In the genomic region with DNA sequence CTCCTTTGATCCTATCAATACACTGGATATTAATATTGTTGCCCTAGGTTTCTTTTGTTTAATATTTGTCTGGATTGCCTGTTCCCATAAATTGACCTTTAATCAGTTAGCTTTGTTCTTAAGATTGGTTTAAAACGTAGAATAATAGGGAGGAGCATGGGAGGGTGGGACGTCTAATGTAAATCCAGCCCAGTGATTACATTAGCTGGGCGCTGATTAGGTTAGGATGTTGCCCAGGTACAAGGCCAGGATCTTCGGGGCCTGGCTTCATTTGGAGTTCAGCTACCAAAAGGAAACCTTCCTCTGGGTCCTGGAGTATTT, we compare ENCODE assay signal across 8 cellular contexts. TPM values are rescaled to one million over a fixed set of nuclear protein-coding genes. Genes with fewer than 3 reads are reported as not detected.
DNase-seq lines count a peak whose midpoint lies in the region; ATAC-seq, FAIRE-seq and TF ChIP-seq lines count a peak whose summit lies in the region.

A gene with protein sequence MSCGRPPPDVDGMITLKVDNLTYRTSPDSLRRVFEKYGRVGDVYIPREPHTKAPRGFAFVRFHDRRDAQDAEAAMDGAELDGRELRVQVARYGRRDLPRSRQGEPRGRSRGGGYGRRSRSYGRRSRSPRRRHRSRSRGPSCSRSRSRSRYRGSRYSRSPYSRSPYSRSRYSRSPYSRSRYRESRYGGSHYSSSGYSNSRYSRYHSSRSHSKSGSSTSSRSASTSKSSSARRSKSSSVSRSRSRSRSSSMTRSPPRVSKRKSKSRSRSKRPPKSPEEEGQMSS (plus strand): TSS at position 199 of the 321 bp plus-strand sequence. CDS start 308 bp downstream, outside the sequence.

- peak within 1 kb of the TSS; percentile 98 for H3K27ac Mint-ChIP-seq in T-helper 1 cell treated with Interleukin-12 subunit alpha and Interleukin-12 subunit beta and Interleukin-4 antibody, amounts not matched to agents 30 μg/mL and 1 μg/mL, for 36 hours

- H3K4me3 ChIP-seq in BJ (ENCODE audit: low read depth, low read length) = peak within 1 kb of the TSS; percentile 62
- H3K4me3 ChIP-seq in foreskin fibroblast (ENCODE audit: low read depth in 1 of 2, low read length in 2 of 2) = peak within 1 kb of the TSS; percentile 76 to 84
- H3K4me3 ChIP-seq in ovary = peak within 1 kb of the TSS; percentile 71

- H3K27me3 Mint-ChIP-seq in T-helper 1 cell treated with Interleukin-12 subunit alpha and Interleukin-12 subunit beta and Interleukin-4 antibody, amounts not matched to agents 30 μg/mL and 1 μg/mL, for 36 hours (ENCODE audit: low read depth) = peaks cover 30% of the 10 kb centered on the region

- CTCF ChIA-PET in BJ (lab: Yijun Ruan, JAX) = interaction anchor here (0.7 to 11.1 kb wide), 14 partner anchors 8 to 1361 kb away, joined by 3 to 128 read pairs (median 4); a partner anchor contains a TSS

- TF ChIP-seq POLR2A in ovary (IDR thresholded peaks at IDR 0.05) (no peak), H54 (IDR thresholded peaks at IDR 0.05; ENCODE audit: low read depth, low read length) (no peak)

- H3K27me3 ChIP-seq in BJ (ENCODE audit: control insufficient read depth, insufficient read depth, low read length) (no peaks in the 10 kb centered on the region), ovary (no peaks in the 10 kb centered on the region)

- POLR2A ChIA-PET in BJ (lab: Charles Lee) = interaction anchor here (0.6 kb wide), 1 partner anchor 178 kb away, joined by 6 read pairs; no protein-coding TSS in a partner anchor

- H3K27ac ChIP-seq in ovary = peak within 1 kb of the TSS; percentile 98 to 99

- no peaks in the 10 kb centered on the region for H3K9me3 Mint-ChIP-seq in T-helper 1 cell treated with Interleukin-12 subunit alpha and Interleukin-12 subunit beta and Interleukin-4 antibody, amounts not matched to agents 30 μg/mL and 1 μg/mL, for 36 hours

- TF ChIP-seq EP300 in ovary (IDR thresholded peaks at IDR 0.05) = no peak

- H3K4me3 Mint-ChIP-seq in T-helper 1 cell treated with Interleukin-12 subunit alpha and Interleukin-12 subunit beta and Interleukin-4 antibody, amounts not matched to agents 30 μg/mL and 1 μg/mL, for 36 hours = peak within 1 kb of the TSS; percentile 98

- ATAC-seq in GM19328 (IDR thresholded peaks at IDR 0.05; ENCODE audit: unreplicated experiment) = peak; percentile 36
- ATAC-seq in HG03378 (IDR thresholded peaks at IDR 0.05; ENCODE audit: unreplicated experiment) = peak; percentile 37

- no peaks in the 10 kb centered on the region for H3K9me3 ChIP-seq in ovary

- no peak for DNase-seq in BJ (ENCODE audit: low read depth)
- DNase-seq in foreskin fibroblast = no peak
- no peak for DNase-seq in ovary
- no peak for DNase-seq in H54 (ENCODE audit: insufficient read length, low spot score)
- DNase-seq in amniotic stem cell (lab: John Stamatoyannopoulos, UW) = no peak

- peaks cover 13% of the 10 kb centered on the region for H3K36me3 Mint-ChIP-seq in T-helper 1 cell treated with Interleukin-12 subunit alpha and Interleukin-12 subunit beta and Interleukin-4 antibody, amounts not matched to agents 30 μg/mL and 1 μg/mL, for 36 hours (ENCODE audit: low read depth)

- peaks cover 23% of the 10 kb centered on the region for H3K4me1 Mint-ChIP-seq in T-helper 1 cell treated with Interleukin-12 subunit alpha and Interleukin-12 subunit beta and Interleukin-4 antibody, amounts not matched to agents 30 μg/mL and 1 μg/mL, for 36 hours (ENCODE audit: low read depth)

- intact Hi-C loops in ovary (cut with DNase I) = loop anchor here in 3 of 4 donors (1.0 to 10.0 kb wide), 4 partner anchors 78 to 641 kb away; no protein-coding TSS in a partner anchor

- no peaks in the 10 kb centered on the region for H3K36me3 ChIP-seq in BJ (ENCODE audit: control insufficient read depth, insufficient read depth, low read length)
- no peaks in the 10 kb centered on the region for H3K36me3 ChIP-seq in ovary

- 0 to 1% (median 0%) methylated on average over 4 of the region's 4 CpGs for WGBS in ovary, 3 donors

- no peak for FAIRE-seq in H54 (lab: Jason Lieb, UNC)

- TF ChIP-seq CTCF in BJ (IDR thresholded peaks at IDR 0.05; ENCODE audit: insufficient read depth, low read depth, low read length) (no peak), foreskin fibroblast (IDR thresholded peaks at IDR 0.05; ENCODE audit: low read depth, low read length) (no peak), ovary (IDR thresholded peaks at IDR 0.05) (no peak)

- peaks cover 1% of the 10 kb centered on the region for H3K4me1 ChIP-seq in ovary (ENCODE audit: insufficient read depth)

RNA-seq across cellular contexts. Expression of the gene that starts here (rescaled TPM):
- polyA plus RNA-seq in BJ (2011; rRNA removed) (18.9 and 25.7 TPM in 2 replicates), ovary (10 to 100 TPM; 54.8 to 79.6 TPM)
- polyA minus RNA-seq in BJ (2011; rRNA and poly(A)+ RNA removed) = 10.9 and 11.5 TPM in 2 replicates
- 10 to 100 TPM; 39.0 to 76.2 (median 58.8) TPM for total RNA-seq in ovary
